Comparison of ENCODE assay signal across 32 cellular contexts in the genomic region with DNA sequence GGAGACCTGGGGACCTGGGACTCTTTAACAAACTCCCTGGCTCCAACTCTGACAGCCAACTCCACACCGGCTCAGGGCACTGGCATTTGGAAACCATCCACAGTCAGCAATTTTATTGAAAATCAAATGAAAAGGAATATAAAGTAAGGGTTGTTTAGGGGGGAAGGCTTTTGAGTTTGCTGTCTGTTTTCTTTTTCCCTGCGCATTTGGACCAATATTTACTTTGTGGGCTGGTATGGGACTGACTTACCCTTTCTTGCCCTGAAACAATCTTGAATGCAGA. TPM values are rescaled to one million over a fixed set of nuclear protein-coding genes. Genes with fewer than 3 reads are reported as not detected.
"Had no signal": no experiment of that assay in that cellular context is flagged by ENCODE, and none has a peak within 500 bp of the region (broad histone marks: within the 10 kb centered on the region; RNA-seq: fewer than 3 reads in every experiment).

No MANE protein-coding gene starts in this region.

- H3K9ac ChIP-seq: parathyroid adenoma had no signal

- H3K4me1 Mint-ChIP-seq: stimulated activated effector memory CD8-positive, alpha-beta T cell treated with anti-CD3 and anti-CD28 coated beads, Interleukin-12 subunit alpha, Interleukin-12 subunit beta, amount 100 ng/mL, for 72 hours had no signal

- H3K36me3 ChIP-seq: esophagus muscularis mucosa, heart right ventricle, right atrium auricular region, sigmoid colon, stomach, thyroid gland had no signal

- H3K9me3 Mint-ChIP-seq: immature natural killer cell; natural killer cell; stimulated activated effector memory CD8-positive, alpha-beta T cell treated with anti-CD3 and anti-CD28 coated beads, Interleukin-12 subunit alpha, Interleukin-12 subunit beta, amount 100 ng/mL, for 72 hours had no signal

- H2AFZ ChIP-seq: parathyroid adenoma had no signal

- ATAC-seq: foreskin keratinocyte; heart right ventricle; left lobe of liver; natural killer cell; stimulated activated effector memory CD8-positive, alpha-beta T cell treated with anti-CD3 and anti-CD28 coated beads, Interleukin-12 subunit alpha, Interleukin-12 subunit beta, amount 100 ng/mL, for 72 hours had no signal

- H3K9me3 ChIP-seq: sigmoid colon, stomach, thyroid gland had no signal

- H3K36me3 Mint-ChIP-seq: natural killer cell; stimulated activated effector memory CD8-positive, alpha-beta T cell treated with anti-CD3 and anti-CD28 coated beads, Interleukin-12 subunit alpha, Interleukin-12 subunit beta, amount 100 ng/mL, for 72 hours had no signal

- H3K27me3 ChIP-seq: esophagus muscularis mucosa, foreskin keratinocyte, right atrium auricular region, sigmoid colon, stomach, thyroid gland had no signal

- H3K27ac ChIP-seq: coronary artery, esophagus muscularis mucosa, foreskin keratinocyte, heart right ventricle, parathyroid adenoma, right atrium auricular region, sigmoid colon, thyroid gland had no signal

- H3K79me2 ChIP-seq: parathyroid adenoma had no signal

- DNase-seq: dermis blood vessel endothelial cell; effector memory CD4-positive, alpha-beta T cell; foreskin keratinocyte; glutamatergic neuron; heart right ventricle; hypothalamus; immature natural killer cell; mesendoderm; natural killer cell; sigmoid colon; stimulated activated CD4-positive, alpha-beta T cell treated with anti-CD3 and anti-CD28 coated beads, Interleukin-2, amount 100 ng/mL, for 24 hours; stimulated activated CD4-positive, alpha-beta T cell treated with anti-CD3 and anti-CD28 coated beads, Interleukin-4, amount 100 ng/mL, for 24 hours; stimulated activated naive CD4-positive, alpha-beta T cell treated with Interleukin-2 at 50 U/mL for 16 hours; stomach; thyroid gland had no signal

- H3K27ac Mint-ChIP-seq: natural killer cell; progenitor cell of endocrine pancreas; stimulated activated effector memory CD8-positive, alpha-beta T cell treated with anti-CD3 and anti-CD28 coated beads, Interleukin-12 subunit alpha, Interleukin-12 subunit beta, amount 100 ng/mL, for 72 hours had no signal

- H3K4me3 ChIP-seq: coronary artery, esophagus muscularis mucosa, heart right ventricle, right atrium auricular region, sigmoid colon, stomach, thyroid gland had no signal

- H3K4me1 ChIP-seq: esophagus muscularis mucosa, foreskin keratinocyte, heart right ventricle, parathyroid adenoma, right atrium auricular region had no signal

- H3K4me3 Mint-ChIP-seq: immature natural killer cell; natural killer cell; stimulated activated effector memory CD8-positive, alpha-beta T cell treated with anti-CD3 and anti-CD28 coated beads, Interleukin-12 subunit alpha, Interleukin-12 subunit beta, amount 100 ng/mL, for 72 hours had no signal

RNA-seq across cellular contexts. Expression of a gene that starts 44.0 kb away (rescaled TPM):
- total RNA-seq: dermis blood vessel endothelial cell, endothelial cell of umbilical vein, epithelial cell of proximal tubule, fibroblast of lung, foreskin keratinocyte, liver, lung microvascular endothelial cell, osteoblast, right atrium auricular region, sigmoid colon, skeletal muscle tissue, stomach, temporal lobe, urinary bladder had no signal
- polyA plus RNA-seq: fibroblast of lung, foreskin keratinocyte, immature natural killer cell, liver, neural cell had no signal
